In genomic region chr20:17757496-17757895, GRCh38 we compare ENCODE assay signal across 38 cellular contexts. TPM values are rescaled to one million over a fixed set of nuclear protein-coding genes. Genes with fewer than 3 reads are reported as not detected.
"Had no signal": no experiment of that assay in that cellular context is flagged by ENCODE, and none has a peak within 500 bp of the region (broad histone marks: within the 10 kb centered on the region; RNA-seq: fewer than 3 reads in every experiment).

No MANE protein-coding gene starts in this region.

- DNase-seq: activated effector memory CD4-positive, alpha-beta T cell treated with anti-CD3 and anti-CD28 coated beads, Interleukin-2, amount 50 U/mL, for 16 hours; activated effector memory CD4-positive, alpha-beta T cell treated with Interleukin-2 at 50 U/mL for 16 hours; activated gamma-delta T cell; activated gamma-delta T cell treated with Interleukin-2 at 50 U/mL for 16 hours; activated naive CD4-positive, alpha-beta T cell; activated naive CD4-positive, alpha-beta T cell treated with anti-CD3 and anti-CD28 coated beads for 36 hours; activated naive CD4-positive, alpha-beta T cell treated with anti-CD3 and anti-CD28 coated beads, Interleukin-2, amount 10 ng/mL, durations not matched to agents 7 days and 5 days; activated naive CD4-positive, alpha-beta T cell treated with anti-CD3 and anti-CD28 coated beads, Interleukin-2, amount 50 U/mL, for 16 hours; activated naive CD4-positive, alpha-beta T cell treated with Interleukin-2 at 50 U/mL for 16 hours; activated naive CD8-positive, alpha-beta T cell treated with anti-CD3 and anti-CD28 coated beads for 36 hours; activated naive CD8-positive, alpha-beta T cell treated with anti-CD3 and anti-CD28 coated beads, Interleukin-2, amount 10 ng/mL, durations not matched to agents 7 days and 5 days; activated naive CD8-positive, alpha-beta T cell treated with anti-CD3 and anti-CD28 coated beads, Interleukin-2, amount 50 U/mL, for 24 hours; activated T-cell treated with anti-CD3 and anti-CD28 coated beads, Interleukin-2, amount 50 U/mL, for 24 hours; activated T-cell treated with anti-CD3 and anti-CD28 coated beads, Interleukin-2, amount 50 U/mL, for 4 hours; activated T-cell treated with anti-CD3 and anti-CD28 coated beads, Interleukin-2, amount 50 U/mL, for 48 hours; activated T-cell treated with anti-CD3 and anti-CD28 coated beads, Interleukin-2, amount 50 U/mL, for 72 hours; adrenal gland; amniotic stem cell; amygdala; anterior cingulate cortex; aorta; body of pancreas; brain microvascular endothelial cell; caudate nucleus; central memory CD4-positive, alpha-beta T cell; cerebellar nuclear complex had no signal

- H3K27me3 ChIP-seq: adrenal gland, ascending aorta, body of pancreas, brain microvascular endothelial cell, breast epithelium, cardiac muscle cell had no signal

- ATAC-seq: activated naive CD4-positive, alpha-beta T cell treated with anti-CD3 and anti-CD28 coated beads, Interleukin-2, amount 50 U/mL, for 72 hours; activated naive CD8-positive, alpha-beta T cell treated with anti-CD3 and anti-CD28 coated beads, Interleukin-2, amount 50 U/mL, for 24 hours; activated T-cell treated with anti-CD3 and anti-CD28 coated beads, Interleukin-2, amount 50 U/mL, for 4 hours; activated T-cell treated with anti-CD3 and anti-CD28 coated beads, Interleukin-2, amount 50 U/mL, for 72 hours; activated T-helper 17 cell treated with anti-CD3 and anti-CD28 coated beads, Interleukin-2, amount 50 U/mL, for 72 hours; body of pancreas had no signal

- H3K9me3 ChIP-seq: adrenal gland, body of pancreas had no signal

- FAIRE-seq: astrocyte, bronchial epithelial cell had no signal

- H3K4me3 ChIP-seq: adrenal gland, ascending aorta, body of pancreas, breast epithelium, cardiac muscle cell had no signal

- H3K36me3 ChIP-seq: adrenal gland, ascending aorta, brain microvascular endothelial cell, breast epithelium, cardiac muscle cell had no signal

- H3K27ac ChIP-seq: adrenal gland, ascending aorta, body of pancreas, brain microvascular endothelial cell, breast epithelium, cardiac muscle cell had no signal

- H3K4me1 ChIP-seq: adrenal gland, ascending aorta, breast epithelium had no signal

RNA-seq across cellular contexts. Expression of gene BANF2, which starts 57.7 kb away (rescaled TPM):
- total RNA-seq: activated naive CD4-positive, alpha-beta T cell treated with anti-CD3 and anti-CD28 coated beads for 36 hours; activated naive CD4-positive, alpha-beta T cell treated with anti-CD3 and anti-CD28 coated beads, Interleukin-2, amount 50 U/mL, for 72 hours; activated naive CD8-positive, alpha-beta T cell treated with anti-CD3 and anti-CD28 coated beads for 36 hours; activated naive CD8-positive, alpha-beta T cell treated with anti-CD3 and anti-CD28 coated beads, Interleukin-2, amount 10 ng/mL, durations not matched to agents 7 days and 5 days; activated T-cell treated with anti-CD3 and anti-CD28 coated beads, Interleukin-2, amount 50 U/mL, for 4 hours; activated T-cell treated with anti-CD3 and anti-CD28 coated beads, Interleukin-2, amount 50 U/mL, for 72 hours; activated T-helper 1 cell treated with anti-CD3 and anti-CD28 coated beads, Interleukin-12 subunit alpha, Interleukin-12 subunit beta, Interleukin-2, Interleukin-4 antibody, amounts not matched to agents 30 ng/mL and 10 ng/mL and 1 ng/mL, durations not matched to agents 14 hours and 24 hours and 36 hours; activated T-helper 17 cell treated with anti-CD3 and anti-CD28 coated beads, Interleukin-2, amount 50 U/mL, for 72 hours; activated T-helper 2 cell treated with anti-CD3 and anti-CD28 coated beads, Interferon-gamma antibody, Interleukin-2, Interleukin-4, amounts not matched to agents 10 μg/mL and 5 μg/mL and 100 μg/mL, durations not matched to agents 14 hours and 24 hours and 36 hours; adrenal gland; aorta; ascending aorta; astrocyte; breast epithelium; bronchial epithelial cell; cardiac muscle cell; cardiac septum; cerebellum; chondrocyte had no signal
- polyA plus RNA-seq: adrenal gland, aorta, cardiac muscle cell had no signal
